ENCODE assay signal across 20 cellular contexts in genomic region chr3:176032043-176032442, GRCh38.
"Had no signal": no experiment of that assay in that cellular context is flagged by ENCODE, and none has a peak within 500 bp of the region (broad histone marks: within the 10 kb centered on the region; RNA-seq: fewer than 3 reads in every experiment).

No MANE protein-coding gene starts in this region.

- H3K9me3 ChIP-seq: gastrocnemius medialis, upper lobe of left lung had no signal

- H3K27ac ChIP-seq: cardiac muscle cell, gastrocnemius medialis, thoracic aorta, upper lobe of left lung had no signal

- H3K4me3 ChIP-seq: cardiac muscle cell, gastrocnemius medialis, thoracic aorta, upper lobe of left lung had no signal

- H3K27me3 ChIP-seq: cardiac muscle cell, gastrocnemius medialis, upper lobe of left lung had no signal

- H3K4me1 ChIP-seq: gastrocnemius medialis, upper lobe of left lung had no signal

- ATAC-seq: gastrocnemius medialis, left ventricle myocardium superior, natural killer cell, sciatic nerve had no signal

- H3K36me3 ChIP-seq: cardiac muscle cell, gastrocnemius medialis, thoracic aorta, upper lobe of left lung had no signal

- DNase-seq: activated CD4-positive, alpha-beta memory T cell treated with anti-CD3 and anti-CD28 coated beads for 36 hours; activated CD4-positive, alpha-beta T cell treated with anti-CD3 and anti-CD28 coated beads for 48 hours; activated CD4-positive, CD25-positive, alpha-beta regulatory T cell; activated naive CD4-positive, alpha-beta T cell treated with anti-CD3 and anti-CD28 coated beads for 36 hours; activated naive CD8-positive, alpha-beta T cell treated with anti-CD3 and anti-CD28 coated beads, Interleukin-2, amount 10 ng/mL, durations not matched to agents 7 days and 5 days; activated T-cell treated with anti-CD3 and anti-CD28 coated beads, Interleukin-2, amount 50 U/mL, for 48 hours; amygdala; effector CD4-positive, alpha-beta T cell; gastrocnemius medialis; hypothalamus; left ventricle myocardium superior; midbrain; natural killer cell; stimulated activated CD4-positive, alpha-beta T cell treated with anti-CD3 and anti-CD28 coated beads, Interleukin-4, amount 100 ng/mL, for 1 hour; stimulated activated naive CD4-positive, alpha-beta T cell; T-helper 1 cell; upper lobe of left lung had no signal
